In genomic region chr18:2150566-2150965, GRCh38 we compare ENCODE assay signal across 25 cellular contexts.
"Had no signal": no experiment of that assay in that cellular context is flagged by ENCODE, and none has a peak within 500 bp of the region (broad histone marks: within the 10 kb centered on the region; RNA-seq: fewer than 3 reads in every experiment).

No MANE protein-coding gene starts in this region.

- H3K27ac ChIP-seq: Peyer's patch, SJSA1 had no signal

- H3K4me1 Mint-ChIP-seq: activated B cell treated with CpG ODN at 0.5 μM for 24 hours; activated CD4-positive, alpha-beta T cell treated with anti-CD3 and anti-CD28 coated beads, Interleukin-2, amount 10 ng/mL, durations not matched to agents 24 days and 14 days; activated T-helper 17 cell treated with anti-CD3 and anti-CD28 coated beads, Interleukin-2, amount 50 U/mL, for 72 hours had no signal

- H3K27me3 ChIP-seq: Peyer's patch, SJSA1 had no signal

- H3K27me3 Mint-ChIP-seq: activated CD4-positive, alpha-beta T cell treated with anti-CD3 and anti-CD28 coated beads, Interleukin-2, amount 10 ng/mL, durations not matched to agents 24 days and 14 days had no signal

- H3K4me1 ChIP-seq: Peyer's patch had no signal

- ATAC-seq: activated T-helper 17 cell treated with anti-CD3 and anti-CD28 coated beads, Interleukin-2, amount 50 U/mL, for 72 hours; SK-N-SH treated with all-trans-retinoic acid at 6 μM for 48 hours had no signal

- H3K9me3 ChIP-seq: Peyer's patch, SJSA1 had no signal

- H3K4me3 ChIP-seq: Peyer's patch, SJSA1 had no signal

- H3K27ac Mint-ChIP-seq: activated B cell treated with CpG ODN at 0.5 μM for 24 hours; activated CD4-positive, alpha-beta T cell treated with anti-CD3 and anti-CD28 coated beads, Interleukin-2, amount 10 ng/mL, durations not matched to agents 24 days and 14 days; activated naive CD4-positive, alpha-beta T cell treated with anti-CD3 and anti-CD28 coated beads for 36 hours; activated naive CD8-positive, alpha-beta T cell; activated T-helper 17 cell treated with anti-CD3 and anti-CD28 coated beads, Interleukin-2, amount 50 U/mL, for 72 hours; T-helper 1 cell treated with Interleukin-12 subunit alpha and Interleukin-12 subunit beta and Interleukin-4 antibody, amounts not matched to agents 30 μg/mL and 1 μg/mL, for 36 hours had no signal

- H3K4me3 Mint-ChIP-seq: activated B cell treated with CpG ODN at 0.5 μM for 24 hours; activated CD4-positive, alpha-beta T cell treated with anti-CD3 and anti-CD28 coated beads, Interleukin-2, amount 10 ng/mL, durations not matched to agents 24 days and 14 days; activated naive CD4-positive, alpha-beta T cell treated with anti-CD3 and anti-CD28 coated beads for 36 hours; activated naive CD8-positive, alpha-beta T cell; activated T-helper 17 cell treated with anti-CD3 and anti-CD28 coated beads, Interleukin-2, amount 50 U/mL, for 72 hours; T-helper 1 cell treated with Interleukin-12 subunit alpha and Interleukin-12 subunit beta and Interleukin-4 antibody, amounts not matched to agents 30 μg/mL and 1 μg/mL, for 36 hours had no signal

- H3K36me3 ChIP-seq: Peyer's patch, SJSA1 had no signal

- H3K9me3 Mint-ChIP-seq: activated B cell treated with CpG ODN at 0.5 μM for 24 hours; activated CD4-positive, alpha-beta T cell treated with anti-CD3 and anti-CD28 coated beads, Interleukin-2, amount 10 ng/mL, durations not matched to agents 24 days and 14 days; activated naive CD4-positive, alpha-beta T cell treated with anti-CD3 and anti-CD28 coated beads for 36 hours; activated T-helper 17 cell treated with anti-CD3 and anti-CD28 coated beads, Interleukin-2, amount 50 U/mL, for 72 hours; T-helper 1 cell treated with Interleukin-12 subunit alpha and Interleukin-12 subunit beta and Interleukin-4 antibody, amounts not matched to agents 30 μg/mL and 1 μg/mL, for 36 hours had no signal

- H3K36me3 Mint-ChIP-seq: activated naive CD8-positive, alpha-beta T cell had no signal

- DNase-seq: activated B cell treated with CpG ODN at 0.5 μM for 24 hours; activated CD4-positive, alpha-beta T cell treated with anti-CD3 and anti-CD28 coated beads for 1 hour; activated CD4-positive, alpha-beta T cell treated with anti-CD3 and anti-CD28 coated beads, Interleukin-2, amount 10 ng/mL, durations not matched to agents 24 days and 14 days; activated CD4-positive, alpha-beta T cell treated with anti-CD3 and anti-CD28 coated beads, Interleukin-2, amount 50 U/mL, for 48 hours; activated gamma-delta T cell; activated naive CD4-positive, alpha-beta T cell treated with anti-CD3 and anti-CD28 coated beads for 36 hours; activated T-cell treated with anti-CD3 and anti-CD28 coated beads, Interleukin-2, amount 50 U/mL, for 48 hours; central memory CD4-positive, alpha-beta T cell; MM.1S; NCI-H1105; NCI-H1436; NCI-H187; NCI-H2081; NCI-H510A treated with DMSO at 0.1 percent for 48 hours; NCI-H69; NK-92 treated with Interleukin-12 subunit alpha and Interleukin-12 subunit beta, amount 100 ng/mL, for 24 hours; OCI-M1; Peyer's patch; SHP77; SW 1271 had no signal
